ENCODE assay signal across 18 cellular contexts in genomic region chr4:143517764-143518163, GRCh38.
"Had no signal": no experiment of that assay in that cellular context is flagged by ENCODE, and none has a peak within 500 bp of the region (broad histone marks: within the 10 kb centered on the region; RNA-seq: fewer than 3 reads in every experiment).

No MANE protein-coding gene starts in this region.

- H3K9me3 Mint-ChIP-seq: activated CD4-positive, alpha-beta T cell treated with anti-CD3 and anti-CD28 coated beads, Interleukin-2, amount 10 ng/mL, durations not matched to agents 7 days and 5 days; nephron; stimulated activated memory B cell treated with anti-CD40 and anti-IgM and Interleukin-4, amounts not matched to agents 10 μg/mL and 1 μg/mL and 100 μg/mL, for 72 hours; T-helper 2 cell treated with Interferon-gamma antibody and Interleukin-4, amounts not matched to agents 5 μg/mL and 100 μg/mL, for 36 hours had no signal

- H3K9me3 ChIP-seq: colonic mucosa, esophagus muscularis mucosa, left lung, transverse colon had no signal

- H3K4me1 ChIP-seq: colonic mucosa had no signal

- ATAC-seq: left lung; stimulated activated memory B cell treated with anti-CD40 and anti-IgM and Interleukin-4, amounts not matched to agents 10 μg/mL and 1 μg/mL and 100 μg/mL, for 72 hours had no signal

- H3K27me3 ChIP-seq: colonic mucosa, esophagus muscularis mucosa, left lung, transverse colon had no signal

- H3K27me3 Mint-ChIP-seq: activated CD4-positive, alpha-beta T cell treated with anti-CD3 and anti-CD28 coated beads, Interleukin-2, amount 10 ng/mL, durations not matched to agents 7 days and 5 days; stimulated activated memory B cell treated with anti-CD40 and anti-IgM and Interleukin-4, amounts not matched to agents 10 μg/mL and 1 μg/mL and 100 μg/mL, for 72 hours had no signal

- H3K27ac Mint-ChIP-seq: activated CD4-positive, alpha-beta T cell treated with anti-CD3 and anti-CD28 coated beads, Interleukin-2, amount 10 ng/mL, durations not matched to agents 7 days and 5 days; nephron; stimulated activated memory B cell treated with anti-CD40 and anti-IgM and Interleukin-4, amounts not matched to agents 10 μg/mL and 1 μg/mL and 100 μg/mL, for 72 hours; T-helper 2 cell treated with Interferon-gamma antibody and Interleukin-4, amounts not matched to agents 5 μg/mL and 100 μg/mL, for 36 hours had no signal

- DNase-seq: activated CD4-positive, alpha-beta T cell treated with anti-CD3 and anti-CD28 coated beads, Interleukin-2, amount 10 ng/mL, durations not matched to agents 7 days and 5 days; activated CD4-positive, CD25-positive, alpha-beta regulatory T cell; activated naive CD4-positive, alpha-beta T cell treated with Interleukin-2 at 50 U/mL for 16 hours; activated T-cell treated with anti-CD3 and anti-CD28 coated beads for 4 hours; amniotic stem cell; central memory CD4-positive, alpha-beta T cell; colonic mucosa; hippocampal formation; kidney; left lung; mesenchymal stem cell; occipital lobe; stimulated activated CD4-positive, alpha-beta T cell treated with anti-CD3 and anti-CD28 coated beads, Interleukin-2, amount 100 ng/mL, for 48 hours; transverse colon had no signal

- H3K36me3 ChIP-seq: colonic mucosa had no signal

- H3K4me3 Mint-ChIP-seq: activated CD4-positive, alpha-beta T cell treated with anti-CD3 and anti-CD28 coated beads, Interleukin-2, amount 10 ng/mL, durations not matched to agents 7 days and 5 days; nephron; stimulated activated memory B cell treated with anti-CD40 and anti-IgM and Interleukin-4, amounts not matched to agents 10 μg/mL and 1 μg/mL and 100 μg/mL, for 72 hours; T-helper 2 cell treated with Interferon-gamma antibody and Interleukin-4, amounts not matched to agents 5 μg/mL and 100 μg/mL, for 36 hours had no signal

- H3K4me3 ChIP-seq: colonic mucosa, esophagus muscularis mucosa, left lung, transverse colon had no signal

- H3K27ac ChIP-seq: colonic mucosa, transverse colon had no signal
